ENCODE assay signal across 14 cellular contexts in genomic region chr11:2803186-2804057, GRCh38.
DNase-seq lines count a peak whose midpoint lies in the region; ATAC-seq and TF ChIP-seq lines count a peak whose summit lies in the region.
"Had no signal": no experiment of that assay in that cellular context is flagged by ENCODE, and none has a peak within 500 bp of the region (broad histone marks: within the 10 kb centered on the region; RNA-seq: fewer than 3 reads in every experiment).

No MANE protein-coding gene starts in this region.

- no peak for ATAC-seq in stimulated activated effector memory CD8-positive, alpha-beta T cell treated with anti-CD3 and anti-CD28 coated beads, Interleukin-12 subunit alpha, Interleukin-12 subunit beta, amount 100 ng/mL, for 72 hours
- ATAC-seq: activated T-helper 17 cell treated with anti-CD3 and anti-CD28 coated beads, Interleukin-2, amount 50 U/mL, for 72 hours; HCT116 had no signal

- H3K4me1 Mint-ChIP-seq in chondrocyte (ENCODE audit: low read depth) (peaks cover 6% of the 10 kb centered on the region), mesothelial cell of epicardium (peaks cover 46% of the 10 kb centered on the region), type B pancreatic cell (ENCODE audit: unreplicated experiment) (peaks cover 30% of the 10 kb centered on the region)
- H3K4me1 Mint-ChIP-seq in stimulated activated effector memory CD8-positive, alpha-beta T cell treated with anti-CD3 and anti-CD28 coated beads, Interleukin-12 subunit alpha, Interleukin-12 subunit beta, amount 100 ng/mL, for 72 hours = peaks cover under 1% of the 10 kb centered on the region

- H3K36me3 Mint-ChIP-seq in chondrocyte (ENCODE audit: low read depth) (peaks cover 6% of the 10 kb centered on the region), mesothelial cell of epicardium (no peaks in the 10 kb centered on the region), type B pancreatic cell (peaks cover 5% of the 10 kb centered on the region)
- no peaks in the 10 kb centered on the region for H3K36me3 Mint-ChIP-seq in stimulated activated effector memory CD8-positive, alpha-beta T cell treated with anti-CD3 and anti-CD28 coated beads, Interleukin-12 subunit alpha, Interleukin-12 subunit beta, amount 100 ng/mL, for 72 hours

- peak; percentile 9 for DNase-seq in activated naive CD4-positive, alpha-beta T cell treated with anti-CD3 and anti-CD28 coated beads, Interleukin-2, amount 50 U/mL, for 16 hours
- no peak for DNase-seq in activated naive CD4-positive, alpha-beta T cell treated with Interleukin-2 at 50 U/mL for 16 hours
- DNase-seq in chondrocyte (ENCODE audit: low spot score) = peak; percentile 84
- peak; percentile 15 to 30 for DNase-seq in mesothelial cell of epicardium (ENCODE audit: low spot score in 2 of 2, unreplicated experiment in 2 of 2)
- DNase-seq in type B pancreatic cell (ENCODE audit: extremely low spot score, unreplicated experiment) = peak; percentile 49
- DNase-seq in NCI-H2107 (lab: John Stamatoyannopoulos, UW) = no peak
- DNase-seq in stimulated activated effector memory CD8-positive, alpha-beta T cell treated with anti-CD3 and anti-CD28 coated beads, Interleukin-12 subunit alpha, Interleukin-12 subunit beta, amount 100 ng/mL, for 72 hours (ENCODE audit: low spot score in 2 of 2) = no peak
- DNase-seq in HUDEP-2 (lab: John Stamatoyannopoulos, UW; ENCODE audit: unreplicated experiment in 76 of 76) = no peak
- DNase-seq: hypothalamus; mesenchymal stem cell; NCI-H2081; stimulated activated CD8-positive, alpha-beta memory T cell treated with anti-CD3 and anti-CD28 coated beads, Interleukin-4, amount 100 ng/mL, for 48 hours had no signal

- H3K9me3 Mint-ChIP-seq in chondrocyte (ENCODE audit: low read depth) (peaks cover 10% of the 10 kb centered on the region), mesothelial cell of epicardium (peaks cover 10% of the 10 kb centered on the region), type B pancreatic cell (peaks cover 10% of the 10 kb centered on the region)
- no peaks in the 10 kb centered on the region for H3K9me3 Mint-ChIP-seq in stimulated activated effector memory CD8-positive, alpha-beta T cell treated with anti-CD3 and anti-CD28 coated beads, Interleukin-12 subunit alpha, Interleukin-12 subunit beta, amount 100 ng/mL, for 72 hours
- H3K9me3 Mint-ChIP-seq: activated T-helper 17 cell treated with anti-CD3 and anti-CD28 coated beads, Interleukin-2, amount 50 U/mL, for 72 hours had no signal

- H3K27me3 Mint-ChIP-seq in chondrocyte (ENCODE audit: low read depth) = peaks cover 10% of the 10 kb centered on the region
- no peaks in the 10 kb centered on the region for H3K27me3 Mint-ChIP-seq in mesothelial cell of epicardium (ENCODE audit: low read depth)
- peaks cover 4% of the 10 kb centered on the region for H3K27me3 Mint-ChIP-seq in type B pancreatic cell
- H3K27me3 Mint-ChIP-seq: activated T-helper 17 cell treated with anti-CD3 and anti-CD28 coated beads, Interleukin-2, amount 50 U/mL, for 72 hours had no signal

- H3K27ac Mint-ChIP-seq in chondrocyte (ENCODE audit: unreplicated experiment) (no peak overlapping the region), mesothelial cell of epicardium (peak overlapping the region; percentile 30), type B pancreatic cell (no peak overlapping the region)
- H3K27ac Mint-ChIP-seq in stimulated activated effector memory CD8-positive, alpha-beta T cell treated with anti-CD3 and anti-CD28 coated beads, Interleukin-12 subunit alpha, Interleukin-12 subunit beta, amount 100 ng/mL, for 72 hours = no peak overlapping the region
- H3K27ac Mint-ChIP-seq: activated T-helper 17 cell treated with anti-CD3 and anti-CD28 coated beads, Interleukin-2, amount 50 U/mL, for 72 hours had no signal

- TF ChIP-seq CTCF in chondrocyte (IDR thresholded peaks at IDR 0.05) (no peak), mesothelial cell of epicardium (IDR thresholded peaks at IDR 0.05; ENCODE audit: unreplicated experiment) (no peak), type B pancreatic cell (conservative IDR thresholded peaks at IDR 0.05) (no peak)

- H3K4me3 Mint-ChIP-seq in chondrocyte (ENCODE audit: unreplicated experiment) (no peak overlapping the region), mesothelial cell of epicardium (no peak overlapping the region), type B pancreatic cell (no peak overlapping the region)
- H3K4me3 Mint-ChIP-seq in stimulated activated effector memory CD8-positive, alpha-beta T cell treated with anti-CD3 and anti-CD28 coated beads, Interleukin-12 subunit alpha, Interleukin-12 subunit beta, amount 100 ng/mL, for 72 hours = no peak overlapping the region
- H3K4me3 Mint-ChIP-seq: activated T-helper 17 cell treated with anti-CD3 and anti-CD28 coated beads, Interleukin-2, amount 50 U/mL, for 72 hours had no signal

Comparison
In these comparisons a context has a peak if more than half of its experiments do, and no peak if none do; other contexts are left out.
1. DNase-seq: peak in activated naive CD4-positive, alpha-beta T cell treated with anti-CD3 and anti-CD28 coated beads, Interleukin-2, amount 50 U/mL, for 16 hours (single experiment), chondrocyte (single experiment), mesothelial cell of epicardium (2 of 2) and type B pancreatic cell (single experiment); none in activated naive CD4-positive, alpha-beta T cell treated with Interleukin-2 at 50 U/mL for 16 hours (single experiment), NCI-H2107 (single experiment), stimulated activated effector memory CD8-positive, alpha-beta T cell treated with anti-CD3 and anti-CD28 coated beads, Interleukin-12 subunit alpha, Interleukin-12 subunit beta, amount 100 ng/mL, for 72 hours (0 of 2) and HUDEP-2 (0 of 76).